ENCODE assay signal across 16 cellular contexts in the genomic region with DNA sequence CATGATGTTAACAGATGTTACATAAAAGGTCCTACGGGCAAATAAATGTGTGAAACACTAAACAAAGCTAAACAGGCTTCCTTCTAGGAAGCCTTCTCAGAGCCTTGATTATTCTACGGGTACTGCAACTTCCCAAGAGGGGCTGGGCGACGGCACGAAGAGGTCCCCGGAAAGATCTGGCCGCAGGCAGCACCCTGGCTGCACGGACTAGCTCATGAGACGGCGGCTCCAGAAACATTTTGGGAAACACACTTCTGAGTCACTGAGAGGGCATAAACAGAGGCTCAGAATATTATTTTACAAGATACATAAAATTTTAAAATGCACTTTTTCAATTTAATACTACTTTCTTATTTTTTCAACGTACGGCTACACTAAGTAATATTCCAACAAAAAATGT. TPM values are rescaled to one million over a fixed set of nuclear protein-coding genes. Genes with fewer than 3 reads are reported as not detected.
DNase-seq lines count a peak whose midpoint lies in the region; ATAC-seq and TF ChIP-seq lines count a peak whose summit lies in the region.
"Had no signal": no experiment of that assay in that cellular context is flagged by ENCODE, and none has a peak within 500 bp of the region (broad histone marks: within the 10 kb centered on the region; RNA-seq: fewer than 3 reads in every experiment).

No MANE protein-coding gene starts in this region.

- H3K27me3 Mint-ChIP-seq in activated naive CD4-positive, alpha-beta T cell treated with anti-CD3 and anti-CD28 coated beads, Interleukin-2, amount 50 U/mL, for 24 hours, result no peaks in the 10 kb centered on the region
- H3K27me3 Mint-ChIP-seq in IgD-negative memory B cell (no peaks in the 10 kb centered on the region), glutamatergic neuron (ENCODE audit: unreplicated experiment) (peaks cover 4% of the 10 kb centered on the region), type B pancreatic cell (no peaks in the 10 kb centered on the region)
- H3K27me3 Mint-ChIP-seq: activated naive CD8-positive, alpha-beta T cell treated with anti-CD3 and anti-CD28 coated beads, Interleukin-2, amount 10 ng/mL, durations not matched to agents 7 days and 5 days had no signal

- H3K9me3 Mint-ChIP-seq in activated naive CD4-positive, alpha-beta T cell treated with anti-CD3 and anti-CD28 coated beads, Interleukin-2, amount 50 U/mL, for 24 hours, result no peaks in the 10 kb centered on the region
- no peaks in the 10 kb centered on the region for H3K9me3 Mint-ChIP-seq in activated naive CD4-positive, alpha-beta T cell treated with anti-CD3 and anti-CD28 coated beads, Interleukin-2, amount 50 U/mL, for 72 hours
- H3K9me3 Mint-ChIP-seq in IgD-negative memory B cell (no peaks in the 10 kb centered on the region), glutamatergic neuron (ENCODE audit: unreplicated experiment) (peaks cover 2% of the 10 kb centered on the region), type B pancreatic cell (no peaks in the 10 kb centered on the region)
- H3K9me3 Mint-ChIP-seq: activated naive CD8-positive, alpha-beta T cell treated with anti-CD3 and anti-CD28 coated beads, Interleukin-2, amount 10 ng/mL, durations not matched to agents 7 days and 5 days; endodermal cell; H9 had no signal

- TF ChIP-seq CTCF in glutamatergic neuron (IDR thresholded peaks at IDR 0.05; ENCODE audit: partially characterized antibody, unreplicated experiment) (no peak), type B pancreatic cell (conservative IDR thresholded peaks at IDR 0.05) (no peak)

- CTCF ChIA-PET in HEK293T (lab: Yijun Ruan, JAX), result interaction anchor here (0.7 kb wide), 2 partner anchors 157 to 1018 kb away, joined by 3 to 4 read pairs; no protein-coding TSS in a partner anchor

- POLR2A ChIA-PET in HEK293T (lab: Yijun Ruan, JAX), result no interaction called here

- peaks cover 11% of the 10 kb centered on the region for H3K4me1 Mint-ChIP-seq in activated naive CD4-positive, alpha-beta T cell treated with anti-CD3 and anti-CD28 coated beads, Interleukin-2, amount 50 U/mL, for 24 hours
- H3K4me1 Mint-ChIP-seq in IgD-negative memory B cell, result peaks cover 6 to 9% (median 8%) of the 10 kb centered on the region in 3 donors
- H3K4me1 Mint-ChIP-seq in glutamatergic neuron (ENCODE audit: low read depth, unreplicated experiment), result peaks cover 47% of the 10 kb centered on the region
- peaks cover 15% of the 10 kb centered on the region for H3K4me1 Mint-ChIP-seq in type B pancreatic cell (ENCODE audit: unreplicated experiment)

- H3K36me3 Mint-ChIP-seq in activated naive CD4-positive, alpha-beta T cell treated with anti-CD3 and anti-CD28 coated beads, Interleukin-2, amount 50 U/mL, for 24 hours, result peaks cover 5% of the 10 kb centered on the region
- H3K36me3 Mint-ChIP-seq in activated naive CD4-positive, alpha-beta T cell treated with anti-CD3 and anti-CD28 coated beads, Interleukin-2, amount 50 U/mL, for 72 hours, result peaks cover 8 to 9% of the 10 kb centered on the region in 2 donors
- H3K36me3 Mint-ChIP-seq in IgD-negative memory B cell, result peaks cover 8% of the 10 kb centered on the region
- H3K36me3 Mint-ChIP-seq in glutamatergic neuron (ENCODE audit: unreplicated experiment), result no peaks in the 10 kb centered on the region
- H3K36me3 Mint-ChIP-seq in type B pancreatic cell, result peaks cover 10% of the 10 kb centered on the region

- no peak overlapping the region for H3K27ac Mint-ChIP-seq in activated naive CD4-positive, alpha-beta T cell treated with anti-CD3 and anti-CD28 coated beads, Interleukin-2, amount 50 U/mL, for 24 hours
- H3K27ac Mint-ChIP-seq in activated naive CD4-positive, alpha-beta T cell treated with anti-CD3 and anti-CD28 coated beads, Interleukin-2, amount 50 U/mL, for 72 hours, result no peak overlapping the region
- no peak overlapping the region for H3K27ac Mint-ChIP-seq in IgD-negative memory B cell
- H3K27ac Mint-ChIP-seq in glutamatergic neuron (ENCODE audit: unreplicated experiment), result peak overlapping the region; percentile 81
- peak overlapping the region; percentile 18 for H3K27ac Mint-ChIP-seq in type B pancreatic cell
- H3K27ac Mint-ChIP-seq: activated naive CD8-positive, alpha-beta T cell treated with anti-CD3 and anti-CD28 coated beads, Interleukin-2, amount 10 ng/mL, durations not matched to agents 7 days and 5 days; endodermal cell; H9 had no signal

- no peak for DNase-seq in activated naive CD4-positive, alpha-beta T cell treated with anti-CD3 and anti-CD28 coated beads, Interleukin-2, amount 50 U/mL, for 72 hours (ENCODE audit: low spot score in 2 of 2)
- DNase-seq in glutamatergic neuron, result no peak
- DNase-seq in type B pancreatic cell (ENCODE audit: extremely low spot score, unreplicated experiment), result no peak
- no peak for DNase-seq in HEK293T (ENCODE audit: extremely low spot score)
- DNase-seq: cortex of kidney, foreskin keratinocyte, NCI-H1092 treated with DMSO at 0.1 percent for 48 hours, NCI-H187 treated with DMSO at 0.1 percent for 48 hours, SIG-M5, SW 1271 had no signal

- no peak for ATAC-seq in activated naive CD4-positive, alpha-beta T cell treated with anti-CD3 and anti-CD28 coated beads, Interleukin-2, amount 50 U/mL, for 72 hours
- ATAC-seq in HG03025 (IDR thresholded peaks at IDR 0.05; ENCODE audit: low FRiP score, unreplicated experiment), result no peak

- peak overlapping the region; percentile 33 for H3K4me3 Mint-ChIP-seq in activated naive CD4-positive, alpha-beta T cell treated with anti-CD3 and anti-CD28 coated beads, Interleukin-2, amount 50 U/mL, for 24 hours
- H3K4me3 Mint-ChIP-seq in IgD-negative memory B cell (peak overlapping the region in 3 of 4 donors; percentile 23 to 82 (median 60)), glutamatergic neuron (ENCODE audit: unreplicated experiment) (peak overlapping the region; percentile 11), type B pancreatic cell (no peak overlapping the region)
- H3K4me3 Mint-ChIP-seq: H9 had no signal

TF ChIP-seq in HEK293T, 16 proteins besides CTCF, POLR2A, EP300 and RAD21:
- TF ChIP-seq HDGF (IDR thresholded peaks at IDR 0.05; ENCODE audit: borderline replicate concordance) (no peak), ELF4 (IDR thresholded peaks at IDR 0.05) (no peak), SUZ12 (IDR thresholded peaks at IDR 0.05) (no peak), TARDBP (IDR thresholded peaks at IDR 0.05) (no peak), SP1 (IDR thresholded peaks at IDR 0.05) (no peak)
- TF ChIP-seq, protein P1, sequence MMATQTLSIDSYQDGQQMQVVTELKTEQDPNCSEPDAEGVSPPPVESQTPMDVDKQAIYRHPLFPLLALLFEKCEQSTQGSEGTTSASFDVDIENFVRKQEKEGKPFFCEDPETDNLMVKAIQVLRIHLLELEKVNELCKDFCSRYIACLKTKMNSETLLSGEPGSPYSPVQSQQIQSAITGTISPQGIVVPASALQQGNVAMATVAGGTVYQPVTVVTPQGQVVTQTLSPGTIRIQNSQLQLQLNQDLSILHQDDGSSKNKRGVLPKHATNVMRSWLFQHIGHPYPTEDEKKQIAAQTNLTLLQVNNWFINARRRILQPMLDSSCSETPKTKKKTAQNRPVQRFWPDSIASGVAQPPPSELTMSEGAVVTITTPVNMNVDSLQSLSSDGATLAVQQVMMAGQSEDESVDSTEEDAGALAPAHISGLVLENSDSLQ (IDR thresholded peaks at IDR 0.05), result no peak
TF ChIP-seq in HEK293T: peak in this region for 0.

RNA-seq across cellular contexts. Expression of a gene that starts 19.4 kb away (rescaled TPM):
- 10 to 100 TPM; 14.4 to 16.6 TPM for total RNA-seq in activated naive CD4-positive, alpha-beta T cell treated with anti-CD3 and anti-CD28 coated beads, Interleukin-2, amount 50 U/mL, for 72 hours
- 6.2 TPM for polyA plus RNA-seq in IgD-negative memory B cell
- total RNA-seq in glutamatergic neuron (ENCODE audit: unreplicated experiment), result 76.5 TPM
- total RNA-seq in type B pancreatic cell (ENCODE audit: low replicate concordance), result 8.2 and 17.3 TPM in 2 replicates

RNA-seq across cellular contexts. Expression of a gene that starts 52.2 kb away (rescaled TPM):
- 1,000 to 10,000 TPM; 1,428 to 1,822 TPM for total RNA-seq in activated naive CD4-positive, alpha-beta T cell treated with anti-CD3 and anti-CD28 coated beads, Interleukin-2, amount 50 U/mL, for 72 hours
- 559 TPM for polyA plus RNA-seq in IgD-negative memory B cell
- total RNA-seq in glutamatergic neuron (ENCODE audit: unreplicated experiment), result 766 TPM
- total RNA-seq in type B pancreatic cell (ENCODE audit: low replicate concordance), result 699 and 984 TPM in 2 replicates

Comparison
In these comparisons a context has a peak if more than half of its experiments do, and no peak if none do; other contexts are left out.
1. H3K27ac Mint-ChIP-seq: peak in glutamatergic neuron (single experiment) and type B pancreatic cell (single experiment); none in activated naive CD4-positive, alpha-beta T cell treated with anti-CD3 and anti-CD28 coated beads, Interleukin-2, amount 50 U/mL, for 24 hours (single experiment), activated naive CD4-positive, alpha-beta T cell treated with anti-CD3 and anti-CD28 coated beads, Interleukin-2, amount 50 U/mL, for 72 hours (0 of 2) and IgD-negative memory B cell (0 of 3).